In the genomic region with DNA sequence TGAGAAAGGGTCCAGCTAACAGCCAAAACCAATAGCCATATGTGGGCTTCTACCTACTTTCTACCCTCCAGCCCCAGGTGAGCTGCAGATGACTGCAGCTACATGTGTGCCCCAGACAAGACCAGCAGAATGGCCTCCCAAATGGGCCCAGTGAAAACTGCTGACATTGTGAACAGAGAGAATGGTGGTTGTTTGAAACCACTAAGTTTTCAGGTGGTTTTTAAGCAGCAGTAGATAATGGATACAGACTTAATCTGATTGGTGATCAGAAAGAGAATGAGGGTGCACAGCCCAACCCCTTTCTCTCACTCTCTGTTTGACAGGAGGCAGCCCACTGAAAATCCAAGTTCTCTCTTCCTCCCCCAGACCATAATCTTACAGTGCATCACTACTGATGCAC, we compare ENCODE assay signal across 11 cellular contexts. TPM values are rescaled to one million over a fixed set of nuclear protein-coding genes. Genes with fewer than 3 reads are reported as not detected.
DNase-seq lines count a peak whose midpoint lies in the region; ATAC-seq, FAIRE-seq and TF ChIP-seq lines count a peak whose summit lies in the region.
"Had no signal": no experiment of that assay in that cellular context is flagged by ENCODE, and none has a peak within 500 bp of the region (broad histone marks: within the 10 kb centered on the region; RNA-seq: fewer than 3 reads in every experiment).

No MANE protein-coding gene starts in this region.

- no peak for DNase-seq in activated T-cell treated with anti-CD3 and anti-CD28 coated beads, Interleukin-2, amount 50 U/mL, for 24 hours
- DNase-seq in activated T-cell treated with anti-CD3 and anti-CD28 coated beads, Interleukin-2, amount 50 U/mL, for 1 hour = no peak
- DNase-seq in GM12878 (ENCODE audit: low read depth, low spot score) (peak; percentile 37), NCI-H748 treated with DMSO at 0.1 percent for 48 hours (lab: John Stamatoyannopoulos, UW) (no peak), smooth muscle cell (lab: John Stamatoyannopoulos, UW; ENCODE audit: unreplicated experiment) (no peak)
- DNase-seq in CD4-positive, alpha-beta memory T cell = no peak
- DNase-seq: effector CD8-positive, alpha-beta T cell had no signal

- no peak overlapping the region for H3K4me3 Mint-ChIP-seq in activated T-cell treated with anti-CD3 and anti-CD28 coated beads, Interleukin-2, amount 50 U/mL, for 24 hours
- no peak overlapping the region for H3K4me3 Mint-ChIP-seq in CD4-positive, alpha-beta memory T cell

- no TSS peak for BruUV-seq in GM12878 (replicated peaks; lab: Mats Ljungman, UMichigan)

- no peaks in the 10 kb centered on the region for H3K36me3 ChIP-seq in GM12878 (ENCODE audit: control insufficient read depth in 2 of 2, insufficient read depth in 2 of 2, low read length in 1 of 2)
- H3K36me3 ChIP-seq in smooth muscle cell (ENCODE audit: low read depth) = no peaks in the 10 kb centered on the region
- no peaks in the 10 kb centered on the region for H3K36me3 ChIP-seq in CD4-positive, alpha-beta memory T cell (ENCODE audit: insufficient read depth, low read length)
- H3K36me3 ChIP-seq: neutrophil had no signal

- H3K36me3 Mint-ChIP-seq in activated T-cell treated with anti-CD3 and anti-CD28 coated beads, Interleukin-2, amount 50 U/mL, for 24 hours (ENCODE audit: low read depth) = no peaks in the 10 kb centered on the region
- no peaks in the 10 kb centered on the region for H3K36me3 Mint-ChIP-seq in CD4-positive, alpha-beta memory T cell

- H3K4me1 ChIP-seq in GM12878 (ENCODE audit: control insufficient read depth, insufficient read depth, low read length) (peaks cover 30% of the 10 kb centered on the region), smooth muscle cell (ENCODE audit: low read depth) (peaks cover 8% of the 10 kb centered on the region)
- H3K4me1 ChIP-seq in CD4-positive, alpha-beta memory T cell (ENCODE audit: insufficient read depth, low read length) = peaks cover 7% of the 10 kb centered on the region

- intact Hi-C loops in GM12878 (cut with micrococcal nuclease; ENCODE audit: unreplicated experiment) = no loop called here
- intact Hi-C loops in CD4-positive, alpha-beta memory T cell (cut with micrococcal nuclease) = no loop called here

- SMC1A ChIA-PET in GM12878 (lab: Charles Lee; ENCODE audit: uncharacterized antibody, unreplicated experiment) = no interaction called here

- H3K4me3 ChIP-seq in GM12878 (no peak overlapping the region), smooth muscle cell (no peak overlapping the region)
- no peak overlapping the region for H3K4me3 ChIP-seq in CD4-positive, alpha-beta memory T cell (ENCODE audit: low read length in 2 of 2)

- CTCF ChIA-PET in GM12878 (lab: Yijun Ruan, JAX) = no interaction called here
- CTCF ChIA-PET in CD4-positive, alpha-beta memory T cell (lab: Charles Lee; ENCODE audit: partially characterized antibody) = no interaction called here

- TF ChIP-seq RAD21 in GM12878 (IDR thresholded peaks at IDR 0.05; ENCODE audit: insufficient read depth, low read depth, low read length) = no peak

- RAD21 ChIA-PET in GM12878 (lab: Charles Lee; ENCODE audit: unreplicated experiment) = no interaction called here

- peaks cover 63% of the 10 kb centered on the region for H3K4me1 Mint-ChIP-seq in activated T-cell treated with anti-CD3 and anti-CD28 coated beads, Interleukin-2, amount 50 U/mL, for 24 hours (ENCODE audit: low read depth)
- H3K4me1 Mint-ChIP-seq in CD4-positive, alpha-beta memory T cell = peaks cover 15 to 20% (median 17%) of the 10 kb centered on the region in 4 donors

- no peaks in the 10 kb centered on the region for H4K20me1 ChIP-seq in GM12878 (ENCODE audit: control insufficient read depth, insufficient read depth)
- no peaks in the 10 kb centered on the region for H4K20me1 ChIP-seq in smooth muscle cell (ENCODE audit: low read depth)

- peaks cover 2% of the 10 kb centered on the region for H3K9me3 Mint-ChIP-seq in activated T-cell treated with anti-CD3 and anti-CD28 coated beads, Interleukin-2, amount 50 U/mL, for 24 hours
- H3K9me3 Mint-ChIP-seq in CD4-positive, alpha-beta memory T cell = peaks cover 0 to 2% (median 0%) of the 10 kb centered on the region in 8 donors

- no peak for TF ChIP-seq POLR2A in GM12878 (IDR thresholded peaks at IDR 0.05; ENCODE audit: low read depth, low read length)

- H3K27me3 Mint-ChIP-seq in activated T-cell treated with anti-CD3 and anti-CD28 coated beads, Interleukin-2, amount 50 U/mL, for 24 hours = peaks cover 12% of the 10 kb centered on the region
- peaks cover 3 to 8% of the 10 kb centered on the region in 2 donors for H3K27me3 Mint-ChIP-seq in CD4-positive, alpha-beta memory T cell

- POLR2A ChIA-PET in GM12878 (lab: Charles Lee) = no interaction called here
- POLR2A ChIA-PET in CD4-positive, alpha-beta memory T cell (lab: Charles Lee; ENCODE audit: partially characterized antibody) = no interaction called here

- TF ChIP-seq EP300 in GM12878 (IDR thresholded peaks at IDR 0.05; ENCODE audit: borderline replicate concordance in 1 of 2, control insufficient read depth in 1 of 2, low read depth in 2 of 2, low read length in 2 of 2) = no peak

- H3K9ac ChIP-seq in GM12878 (ENCODE audit: control insufficient read depth, insufficient read depth, low read length) (no peak overlapping the region), smooth muscle cell (ENCODE audit: low read depth) (no peak overlapping the region)

- no peak overlapping the region for H2AFZ ChIP-seq in GM12878 (ENCODE audit: control insufficient read depth, low read depth, low read length)
- no peak overlapping the region for H2AFZ ChIP-seq in smooth muscle cell (ENCODE audit: low read depth)

- no peak for TF ChIP-seq CTCF in GM12878 (IDR thresholded peaks at IDR 0.05 in 2 of 3, conservative IDR thresholded peaks at IDR 0.05 in 1 of 3; ENCODE audit: control insufficient read depth in 2 of 3, extremely low read depth in 1 of 3, insufficient read depth in 1 of 3, low read depth in 3 of 3, low read length in 3 of 3)
- TF ChIP-seq CTCF in smooth muscle cell (IDR thresholded peaks at IDR 0.05; ENCODE audit: borderline replicate concordance, insufficient read depth, poor library complexity, severe bottlenecking) = no peak

- H3K9me3 ChIP-seq in GM12878 (replicated peaks; ENCODE audit: control insufficient read depth, insufficient read depth, low read length) (no peaks in the 10 kb centered on the region; the same call in 1 of the 3 replicates), smooth muscle cell (replicated peaks; ENCODE audit: low read depth) (no peaks in the 10 kb centered on the region)
- no peaks in the 10 kb centered on the region for H3K9me3 ChIP-seq in CD4-positive, alpha-beta memory T cell (ENCODE audit: control insufficient read depth in 1 of 2, low read length in 2 of 2)
- H3K9me3 ChIP-seq: neutrophil had no signal

- in situ Hi-C loops in GM12878 (cut with MboI) = no loop called here

- peak; percentile 75 for FAIRE-seq in GM12878 (lab: Jason Lieb, UNC)
- FAIRE-seq: HTR-8/SVneo had no signal

- ATAC-seq in GM21526 (IDR thresholded peaks at IDR 0.05; ENCODE audit: low FRiP score, unreplicated experiment) = peak; percentile 90
- ATAC-seq in HG03108 (IDR thresholded peaks at IDR 0.05; ENCODE audit: unreplicated experiment) = peak; percentile 82
- ATAC-seq in GM12878 = peak; percentile 94

- H3K27ac ChIP-seq in GM12878 (ENCODE audit: control insufficient read depth, insufficient read depth) (no peak overlapping the region), smooth muscle cell (ENCODE audit: low read depth) (no peak overlapping the region)
- no peak overlapping the region for H3K27ac ChIP-seq in CD4-positive, alpha-beta memory T cell (ENCODE audit: low read depth, low read length)
- H3K27ac ChIP-seq: neutrophil had no signal

- H3K79me2 ChIP-seq in GM12878 (ENCODE audit: control insufficient read depth, insufficient read depth, low read length) (no peaks in the 10 kb centered on the region), smooth muscle cell (ENCODE audit: low read depth) (no peaks in the 10 kb centered on the region)

- H3F3A ChIP-seq in smooth muscle cell (ENCODE audit: low read depth) = no peaks in the 10 kb centered on the region

- H3K27me3 ChIP-seq in GM12878 (replicated peaks in 1 of 2; ENCODE audit: control insufficient read depth in 2 of 2, insufficient read depth in 2 of 2, low read length in 1 of 2) = no peaks in the 10 kb centered on the region; a peak in 1 of 4 replicates
- H3K27me3 ChIP-seq in smooth muscle cell (ENCODE audit: low read depth) = no peaks in the 10 kb centered on the region
- no peaks in the 10 kb centered on the region for H3K27me3 ChIP-seq in CD4-positive, alpha-beta memory T cell (ENCODE audit: insufficient read depth, low read length)
- H3K27me3 ChIP-seq: neutrophil had no signal

- peak overlapping the region; percentile 44 for H3K27ac Mint-ChIP-seq in activated T-cell treated with anti-CD3 and anti-CD28 coated beads, Interleukin-2, amount 50 U/mL, for 24 hours
- H3K27ac Mint-ChIP-seq in CD4-positive, alpha-beta memory T cell = no peak overlapping the region

- H3K4me2 ChIP-seq in GM12878 (ENCODE audit: control insufficient read depth, insufficient read depth) (peak overlapping the region; percentile 1; the same call in 1 of the 2 replicates), smooth muscle cell (no peak overlapping the region)

TF ChIP-seq in GM12878, 131 proteins besides CTCF, POLR2A, EP300 and RAD21 (continues in another document):
- no peak for TF ChIP-seq ZNF217 (IDR thresholded peaks at IDR 0.05)
- TF ChIP-seq HDGF (IDR thresholded peaks at IDR 0.05) = no peak
- peak; percentile 13; the same call in 1 of the 2 replicates for TF ChIP-seq PAX5 (IDR thresholded peaks at IDR 0.05; ENCODE audit: borderline replicate concordance, low read depth, low read length)

RNA-seq across cellular contexts. Expression of gene BBS12, which starts 42.5 kb away (rescaled TPM):
- total RNA-seq in GM12878 (2013; cell fraction: nucleolus; rRNA removed) = 1.2 and 1.9 TPM in 2 replicates
- 0.40 and 0.54 TPM in 2 replicates for total RNA-seq in GM12878 (2014; rRNA removed)
- total RNA-seq in GM12878 (2014; rRNA removed; fragmentation: Illumina TruSeq; extraction: Trizol) = 0.37 and 0.58 TPM in 2 replicates
- total RNA-seq in GM12878 (2021) = 0.38 and 0.58 TPM in 2 replicates
- polyA plus RNA-seq in GM12878 (2011; ENCODE audit: low read depth) = 0.18 TPM
- polyA plus RNA-seq in GM12878 (2011; rRNA removed) = 0.17 and 0.24 TPM in 2 replicates
- 0.12 and 0.27 TPM in 2 replicates for polyA plus RNA-seq in GM12878 (2011; cell fraction: cytosol; rRNA removed)
- polyA plus RNA-seq in GM12878 (2011; cell fraction: nucleus; rRNA removed) = 0.20 and 0.28 TPM in 2 replicates
- polyA plus RNA-seq in GM12878 (2012) = 0.27 and 0.58 TPM in 2 replicates
- 0.38 and 0.51 TPM in 2 replicates for polyA plus RNA-seq in GM12878 (2014; fragmentation: Illumina TruSeq; extraction: Trizol)
- polyA plus RNA-seq in GM12878 (2014; fragmentation: Nextera tagmentation; extraction: Ambion mirVana) = under 1 TPM; 0.40 to 0.44 TPM
- polyA plus RNA-seq in GM12878 (2014; rRNA removed) = 0.15 and 0.32 TPM in 2 replicates
- polyA plus RNA-seq in GM12878 (2016; fragmentation: Nextera tagmentation; extraction: Ambion mirVana) = under 1 TPM; 0.53 to 0.63 TPM
- 0.59 and 0.88 TPM in 2 replicates for polyA minus RNA-seq in GM12878 (2011; rRNA and poly(A)+ RNA removed)
- polyA minus RNA-seq in GM12878 (2011; cell fraction: cytosol; rRNA and poly(A)+ RNA removed) = 0.31 TPM in 1 of 2 replicates, not detected in the other
- polyA minus RNA-seq in GM12878 (2011; cell fraction: nucleus; rRNA and poly(A)+ RNA removed) = 0.36 and 0.96 TPM in 2 replicates
- total RNA-seq in smooth muscle cell = 3.0 and 3.6 TPM in 2 replicates
- polyA plus RNA-seq in smooth muscle cell = 2.7 and 3.7 TPM in 2 replicates
- 1 to 10 TPM; 3.7 to 4.1 TPM for total RNA-seq in CD4-positive, alpha-beta memory T cell
- polyA plus RNA-seq in CD4-positive, alpha-beta memory T cell = 1 to 10 TPM; 1.7 to 2.0 TPM
